In genomic region chr19:2982556-2982955, GRCh38 we compare ENCODE assay signal across 10 cellular contexts. TPM values are rescaled to one million over a fixed set of nuclear protein-coding genes. Genes with fewer than 3 reads are reported as not detected.
DNase-seq lines count a peak whose midpoint lies in the region; ATAC-seq, FAIRE-seq and TF ChIP-seq lines count a peak whose summit lies in the region.
"Had no signal": no experiment of that assay in that cellular context is flagged by ENCODE, and none has a peak within 500 bp of the region (broad histone marks: within the 10 kb centered on the region; RNA-seq: fewer than 3 reads in every experiment).

No MANE protein-coding gene starts in this region.

- POLR2A ChIA-PET in H1 (lab: Charles Lee; ENCODE audit: partially characterized antibody): interaction anchor here (0.8 to 2.0 kb wide), 3 partner anchors 10 to 45 kb away, joined by 3 to 4 read pairs (median 3); no protein-coding TSS in a partner anchor

- no peak overlapping the region for H2BK15ac ChIP-seq in H1 (ENCODE audit: low read length)

- H3K9ac ChIP-seq in H1 (replicated peaks in 1 of 4; ENCODE audit: extremely low read depth in 1 of 4, low read depth in 3 of 4, low read length in 3 of 4): no peak overlapping the region

- H3K27me3 ChIP-seq in Peyer's patch (no peaks in the 10 kb centered on the region), H1 (replicated peaks in 1 of 4; ENCODE audit: control insufficient read depth in 3 of 4, extremely low read depth in 1 of 4, insufficient read depth in 3 of 4, low read length in 3 of 4) (peaks cover 0 to 5% (median 4%) of the 10 kb centered on the region in 4 experiments; a peak in 2 of 7 replicates), thoracic aorta (replicated peaks; ENCODE audit: insufficient read depth) (no peaks in the 10 kb centered on the region)

- WGBS in H1 (ENCODE audit: extremely low coverage in 1 of 2, insufficient coverage in 1 of 2, insufficient read length in 1 of 2, insufficient replicate concordance in 2 of 2, low coverage in 1 of 2, low lambda C conversion rate in 2 of 2, missing lambda C conversion rate in 1 of 2), 2 experiments: 69% methylated on average over 7 of the region's 8 CpGs; no CpG with 5 or more reads in 1 of the 2 experiments

- peaks cover 3% of the 10 kb centered on the region; the same call in 1 of the 2 replicates for H3K23me2 ChIP-seq in H1 (ENCODE audit: low read depth, low read length)

- DNase-seq in Peyer's patch (no peak), H1 (ENCODE audit: low read depth in 1 of 2, low spot score in 2 of 2) (no peak), neural crest cell (ENCODE audit: low read depth, low spot score) (no peak), thoracic aorta (ENCODE audit: low spot score) (no peak), NCI-H1105 treated with DMSO at 0.1 percent for 48 hours (lab: John Stamatoyannopoulos, UW) (no peak), NCI-H1694 (lab: John Stamatoyannopoulos, UW) (no peak)
- DNase-seq: effector CD4-positive, alpha-beta T cell had no signal

- no peaks in the 10 kb centered on the region for H3K79me1 ChIP-seq in H1 (ENCODE audit: low read depth, low read length)

- H4K8ac ChIP-seq in H1 (ENCODE audit: extremely low read depth, insufficient read depth, low read length): no peak overlapping the region

- no peak overlapping the region for H3K14ac ChIP-seq in H1 (ENCODE audit: insufficient read length)

- H3K23ac ChIP-seq in H1 (ENCODE audit: insufficient read length): no peak overlapping the region

- H3K27me3 Mint-ChIP-seq in neural crest cell (ENCODE audit: low read depth): peaks cover 89% of the 10 kb centered on the region

- peak overlapping the region; percentile 98; the same call in 1 of the 2 replicates for H2BK12ac ChIP-seq in H1 (ENCODE audit: low read depth, low read length)

- no peaks in the 10 kb centered on the region for H4K20me1 ChIP-seq in H1 (replicated peaks in 1 of 2; ENCODE audit: control insufficient read depth in 1 of 2, insufficient read depth in 2 of 2, low read length in 2 of 2)

- no peaks in the 10 kb centered on the region for H3K9me3 ChIP-seq in Peyer's patch
- H3K9me3 ChIP-seq in H1 (ENCODE audit: insufficient read depth in 2 of 2, low read depth in 1 of 2, low read length in 1 of 2): no peaks in the 10 kb centered on the region
- H3K9me3 ChIP-seq in thoracic aorta: no peaks in the 10 kb centered on the region

- H2AK5ac ChIP-seq in H1 (ENCODE audit: low read depth, low read length): no peak overlapping the region

- no peak overlapping the region for H3K56ac ChIP-seq in H1 (replicated peaks; ENCODE audit: insufficient read length, low read depth, low read length)

- H3K27ac Mint-ChIP-seq in neural crest cell (ENCODE audit: unreplicated experiment): no peak overlapping the region

- H3K4me2 ChIP-seq in H1 (ENCODE audit: insufficient read depth in 1 of 2, low read depth in 2 of 2, low read length in 2 of 2): 0 out of 4 replicates have a peak overlapping the region, but pooled peaks of 1 of the 2 experiments have one; percentile 18

- H2BK20ac ChIP-seq in H1 (ENCODE audit: low read length): 0 out of 2 replicates have a peak overlapping the region, but pooled peaks have one; percentile 61

- H3K18ac ChIP-seq in H1 (ENCODE audit: extremely low read depth, low read length): peak overlapping the region; percentile 78; the same call in 1 of the 2 replicates

- H3K4ac ChIP-seq in H1 (replicated peaks; ENCODE audit: insufficient read length, low read depth, low read length): no peak overlapping the region

- no peak for TF ChIP-seq RAD21 in H1 (IDR thresholded peaks at IDR 0.05 in 1 of 2, conservative IDR thresholded peaks at IDR 0.05 in 1 of 2; ENCODE audit: low read depth in 2 of 2, low read length in 2 of 2)

- CTCF ChIA-PET in H1 (lab: Charles Lee; ENCODE audit: partially characterized antibody): interaction anchor here (0.7 to 1.6 kb wide), 5 partner anchors 54 to 181 kb away, joined by 3 to 5 read pairs (median 3); no protein-coding TSS in a partner anchor

- H3K36me3 ChIP-seq in Peyer's patch (no peaks in the 10 kb centered on the region), H1 (ENCODE audit: control insufficient read depth in 2 of 4, insufficient read depth in 4 of 4, low read length in 3 of 4) (no peaks in the 10 kb centered on the region), thoracic aorta (no peaks in the 10 kb centered on the region)

- no peak overlapping the region for H4K91ac ChIP-seq in H1 (replicated peaks; ENCODE audit: insufficient read length, low read length)

- H2BK5ac ChIP-seq in H1 (ENCODE audit: low read depth, low read length): no peak overlapping the region

- TF ChIP-seq CTCF in Peyer's patch (IDR thresholded peaks at IDR 0.05) (no peak), H1 (IDR thresholded peaks at IDR 0.05; ENCODE audit: control extremely low read depth in 1 of 3, insufficient read depth in 1 of 3, low read depth in 1 of 3, low read length in 3 of 3) (no peak), neural crest cell (conservative IDR thresholded peaks at IDR 0.05) (no peak), thoracic aorta (IDR thresholded peaks at IDR 0.05) (no peak)

- H3K4me3 ChIP-seq in Peyer's patch (no peak overlapping the region), H1 (ENCODE audit: extremely low read depth in 1 of 4, insufficient read depth in 2 of 4, low read depth in 3 of 4, low read length in 4 of 4) (no peak overlapping the region), thoracic aorta (peak overlapping the region; percentile 70)

- H3K9me3 Mint-ChIP-seq in neural crest cell: no peaks in the 10 kb centered on the region
- H3K9me3 Mint-ChIP-seq: HFFc6 had no signal

- no peak for TF ChIP-seq EP300 in H1 (IDR thresholded peaks at IDR 0.05; ENCODE audit: borderline replicate concordance in 1 of 2, low read depth in 2 of 2, low read length in 2 of 2)

- no peak for TF ChIP-seq POLR2A in Peyer's patch (IDR thresholded peaks at IDR 0.05)
- TF ChIP-seq POLR2A in H1 (IDR thresholded peaks at IDR 0.05; ENCODE audit: control extremely low read depth in 1 of 2, low read depth in 2 of 2, low read length in 2 of 2): no peak

- peak overlapping the region; percentile 28 for H2BK120ac ChIP-seq in H1 (replicated peaks; ENCODE audit: low read depth, low read length)

- peak overlapping the region; percentile 27 to 86 (median 67) for H3K27ac ChIP-seq in Peyer's patch
- H3K27ac ChIP-seq in H1 (ENCODE audit: low read depth, low read length): no peak overlapping the region
- peak overlapping the region; percentile 79 to 98 for H3K27ac ChIP-seq in thoracic aorta

- H3K4me1 ChIP-seq in Peyer's patch (peaks cover 0 to 27% (median 0%) of the 10 kb centered on the region in 4 donors), H1 (replicated peaks in 1 of 4; ENCODE audit: control insufficient read depth in 3 of 4, insufficient read depth in 4 of 4, low read length in 3 of 4) (peaks cover 3 to 30% (median 23%) of the 10 kb centered on the region in 4 experiments), thoracic aorta (ENCODE audit: control insufficient read depth in 1 of 2, low read depth in 2 of 2) (peaks cover 19 to 38% of the 10 kb centered on the region in 2 donors)

- H3K79me2 ChIP-seq in H1 (ENCODE audit: control insufficient read depth in 1 of 2, insufficient read depth in 2 of 2, low read length in 2 of 2): no peaks in the 10 kb centered on the region

- ATAC-seq in thoracic aorta (ENCODE audit: insufficient number of reproducible peaks, low FRiP score, low read depth) (no peak), HG02870 (IDR thresholded peaks at IDR 0.05; ENCODE audit: unreplicated experiment) (no peak), HG03097 (IDR thresholded peaks at IDR 0.05; ENCODE audit: low FRiP score, unreplicated experiment) (no peak)

- FAIRE-seq in H1 (lab: Jason Lieb, UNC): no peak

- peaks cover 36% of the 10 kb centered on the region for H3K4me1 Mint-ChIP-seq in neural crest cell

- no peak overlapping the region for H2AFZ ChIP-seq in H1 (ENCODE audit: low read length)

- peak overlapping the region; percentile 27 for H3K4me3 Mint-ChIP-seq in neural crest cell

- H4K5ac ChIP-seq in H1 (ENCODE audit: insufficient read length, low read depth, low read length): no peak overlapping the region

- H3K36me3 Mint-ChIP-seq in neural crest cell (ENCODE audit: low read depth): no peaks in the 10 kb centered on the region

RNA-seq across cellular contexts. Expression of gene TLE6, which starts 5.2 kb away (rescaled TPM):
- total RNA-seq in Peyer's patch: 1 to 10 TPM in 2 of 4 donors, not detected in 2; 1.9 to 2.5 TPM
- total RNA-seq in H1 (2021; fragmentation: NEBNext Ultra II Directional; extraction: Animal tissue kit (Norgen Biotek cat#: 25700)): 1.8 and 2.5 TPM in 2 replicates
- 2.9 and 3.4 TPM in 2 replicates for polyA plus RNA-seq in H1 (2011; rRNA removed)
- polyA plus RNA-seq in H1 (2011; cell fraction: cytosol; rRNA removed): 4.1 TPM
- polyA plus RNA-seq in H1 (2011; cell fraction: nucleus; rRNA removed): 8.6 TPM
- 1.5 to 2.8 TPM (median 2.3 TPM) in 4 replicates for polyA plus RNA-seq in H1 (2012, experiment 1 of 2)
- 1.7 TPM for polyA plus RNA-seq in H1 (2012, experiment 2 of 2)
- 2.5 TPM for polyA plus RNA-seq in H1 (2013, experiment 1 of 2)
- 2.4 TPM for polyA plus RNA-seq in H1 (2013, experiment 2 of 2)
- polyA minus RNA-seq in H1 (2011; rRNA and poly(A)+ RNA removed): 1.3 and 1.5 TPM in 2 replicates
- 2.2 TPM for polyA minus RNA-seq in H1 (2011; cell fraction: cytosol; rRNA and poly(A)+ RNA removed)
- polyA minus RNA-seq in H1 (2011; cell fraction: nucleus; rRNA and poly(A)+ RNA removed): 2.4 TPM
- 0.44 TPM in 1 of 2 replicates, not detected in the other for total RNA-seq in neural crest cell
- total RNA-seq in thoracic aorta: 1 to 10 TPM; 5.3 to 7.8 TPM

RNA-seq across cellular contexts. Expression of gene ZNF77, which starts 37.8 kb away (rescaled TPM):
- total RNA-seq in Peyer's patch: 1 to 10 TPM; 3.7 to 7.5 (median 5.6) TPM
- total RNA-seq in H1 (2021; fragmentation: NEBNext Ultra II Directional; extraction: Animal tissue kit (Norgen Biotek cat#: 25700)): 3.7 and 4.7 TPM in 2 replicates
- 2.3 and 2.9 TPM in 2 replicates for polyA plus RNA-seq in H1 (2011; rRNA removed)
- 4.4 TPM for polyA plus RNA-seq in H1 (2011; cell fraction: cytosol; rRNA removed)
- polyA plus RNA-seq in H1 (2011; cell fraction: nucleus; rRNA removed): 2.8 TPM
- polyA plus RNA-seq in H1 (2012, experiment 1 of 2): 3.6 to 4.5 TPM (median 4.0 TPM) in 4 replicates
- polyA plus RNA-seq in H1 (2012, experiment 2 of 2): 0.59 TPM
- 2.5 TPM for polyA plus RNA-seq in H1 (2013, experiment 1 of 2)
- polyA plus RNA-seq in H1 (2013, experiment 2 of 2): 2.9 TPM
- 9.3 and 9.9 TPM in 2 replicates for polyA minus RNA-seq in H1 (2011; rRNA and poly(A)+ RNA removed)
- 3.3 TPM for polyA minus RNA-seq in H1 (2011; cell fraction: cytosol; rRNA and poly(A)+ RNA removed)
- polyA minus RNA-seq in H1 (2011; cell fraction: nucleus; rRNA and poly(A)+ RNA removed): 5.5 TPM
- total RNA-seq in neural crest cell: 7.8 and 7.9 TPM in 2 replicates
- total RNA-seq in thoracic aorta: 1 to 10 TPM; 1.2 to 4.6 TPM

RNA-seq across cellular contexts. Expression of gene TLE2, which starts 46.5 kb away (rescaled TPM):
- total RNA-seq in Peyer's patch (10 to 100 TPM in 3 of 4 donors, 1 to 10 TPM in 1; 4.6 to 45.2 (median 29.2) TPM), neural crest cell (0.73 and 1.4 TPM in 2 replicates), thoracic aorta (100 to 1,000 TPM in 1 of 2 donors, 10 to 100 TPM in 1; 46.7 to 154 TPM)
- 11.5 and 12.5 TPM in 2 replicates for total RNA-seq in H1 (2021; fragmentation: NEBNext Ultra II Directional; extraction: Animal tissue kit (Norgen Biotek cat#: 25700))
- 8.0 and 12.7 TPM in 2 replicates for polyA plus RNA-seq in H1 (2011; rRNA removed)
- polyA plus RNA-seq in H1 (2011; cell fraction: cytosol; rRNA removed): 8.4 TPM
- 24.8 TPM for polyA plus RNA-seq in H1 (2011; cell fraction: nucleus; rRNA removed)
- 7.6 to 12.3 TPM (median 10.7 TPM) in 4 replicates for polyA plus RNA-seq in H1 (2012, experiment 1 of 2)
- polyA plus RNA-seq in H1 (2012, experiment 2 of 2): 8.3 TPM
- polyA plus RNA-seq in H1 (2013, experiment 1 of 2): 19.4 TPM
- polyA plus RNA-seq in H1 (2013, experiment 2 of 2): 19.1 TPM
- polyA minus RNA-seq in H1 (2011; rRNA and poly(A)+ RNA removed): 2.6 and 3.4 TPM in 2 replicates
- 6.7 TPM for polyA minus RNA-seq in H1 (2011; cell fraction: cytosol; rRNA and poly(A)+ RNA removed)
- polyA minus RNA-seq in H1 (2011; cell fraction: nucleus; rRNA and poly(A)+ RNA removed): 6.8 TPM
